ENCODE assay signal across 11 cellular contexts in the genomic region with DNA sequence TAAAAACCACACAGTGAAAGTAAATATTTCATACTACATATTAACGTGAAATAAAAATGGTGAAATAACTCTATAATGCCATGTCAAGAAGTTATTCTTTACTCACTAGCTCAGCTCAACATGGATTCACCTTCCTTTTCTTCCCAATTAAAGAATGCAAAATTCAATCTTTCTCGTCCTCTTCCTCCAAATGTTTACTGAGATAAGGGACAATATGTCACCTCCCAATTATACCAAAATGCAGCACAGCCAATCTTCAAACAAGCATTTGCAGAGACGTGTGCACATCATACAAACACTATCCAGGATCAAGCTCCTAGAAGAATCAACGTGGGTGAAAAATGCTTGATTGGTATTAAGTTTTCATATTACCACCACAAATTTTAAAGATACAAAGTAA. TPM values are rescaled to one million over a fixed set of nuclear protein-coding genes. Genes with fewer than 3 reads are reported as not detected.
A peak's percentile ranks its signal among the peaks of the same experiment; 100 is the strongest.
DNase-seq lines count a peak whose midpoint lies in the region; ATAC-seq and TF ChIP-seq lines count a peak whose summit lies in the region.
"Had no signal": no experiment of that assay in that cellular context is flagged by ENCODE, and none has a peak within 500 bp of the region (broad histone marks: within the 10 kb centered on the region; RNA-seq: fewer than 3 reads in every experiment).

No MANE protein-coding gene starts in this region.

- no peak overlapping the region for H4K91ac ChIP-seq in H9 (ENCODE audit: insufficient read length, low read depth, low read length)
- no peak overlapping the region for H4K91ac ChIP-seq in mesenchymal stem cell (ENCODE audit: low read length)

- peaks cover 0 to 9% (median 2%) of the 10 kb centered on the region in 3 experiments; a peak in 2 of 7 replicates for H3K36me3 Mint-ChIP-seq in H9 (ENCODE audit: insufficient read depth in 1 of 3, low read depth in 3 of 3)
- peaks cover 48% of the 10 kb centered on the region for H3K36me3 Mint-ChIP-seq in activated naive CD8-positive, alpha-beta T cell treated with anti-CD3 and anti-CD28 coated beads for 36 hours

- no peak overlapping the region for H2BK20ac ChIP-seq in H9 (ENCODE audit: low read depth, low read length, poor library complexity, severe bottlenecking)

- H3K4me1 ChIP-seq in H9 (ENCODE audit: insufficient read depth, low read length) = peaks cover 5% of the 10 kb centered on the region; the same call in 1 of the 2 replicates
- peaks cover 7% of the 10 kb centered on the region for H3K4me1 ChIP-seq in mesenchymal stem cell (ENCODE audit: control insufficient read depth, insufficient read depth, low read depth, low read length)
- peaks cover 77% of the 10 kb centered on the region for H3K4me1 ChIP-seq in HAP-1

- no peaks in the 10 kb centered on the region for H4K20me1 ChIP-seq in H9 (ENCODE audit: control insufficient read depth, insufficient read depth, insufficient read length)

- no peaks in the 10 kb centered on the region for H3K27me3 Mint-ChIP-seq in H9 (ENCODE audit: low read depth)
- no peaks in the 10 kb centered on the region for H3K27me3 Mint-ChIP-seq in activated naive CD8-positive, alpha-beta T cell treated with anti-CD3 and anti-CD28 coated beads for 36 hours

- H4K8ac ChIP-seq in H9 (replicated peaks; ENCODE audit: insufficient read length, low read depth, low read length) (no peak overlapping the region), mesenchymal stem cell (ENCODE audit: low read length) (no peak overlapping the region)

- no peak overlapping the region for H4K5ac ChIP-seq in H9 (ENCODE audit: insufficient read length, low read depth, low read length)

- H2AK5ac ChIP-seq in H9 (ENCODE audit: insufficient read length, low read length) = no peak overlapping the region
- no peak overlapping the region for H2AK5ac ChIP-seq in mesenchymal stem cell (ENCODE audit: low read length, severe bottlenecking)

- H3K4ac ChIP-seq in H9 (ENCODE audit: low read depth, low read length) (no peak overlapping the region), mesenchymal stem cell (ENCODE audit: low read depth in 1 of 2, low read length in 2 of 2) (no peak overlapping the region)

- H2BK5ac ChIP-seq in H9 (ENCODE audit: insufficient read length, low read length) (no peak overlapping the region), mesenchymal stem cell (ENCODE audit: low read depth, low read length, poor library complexity, severe bottlenecking) (no peak overlapping the region)

- H2BK15ac ChIP-seq in H9 (ENCODE audit: low read depth, low read length) = no peak overlapping the region
- H2BK15ac ChIP-seq in mesenchymal stem cell (ENCODE audit: low read depth, poor library complexity, severe bottlenecking) = no peak overlapping the region

- H3K27me3 ChIP-seq in H9 (ENCODE audit: insufficient read depth, low read length) (no peaks in the 10 kb centered on the region), mesenchymal stem cell (ENCODE audit: control insufficient read depth in 1 of 2, insufficient read depth in 1 of 2, low read length in 2 of 2) (no peaks in the 10 kb centered on the region), HAP-1 (ENCODE audit: low read depth) (no peaks in the 10 kb centered on the region), MG63 (no peaks in the 10 kb centered on the region)

- TF ChIP-seq CTCF in 22Rv1 (IDR thresholded peaks at IDR 0.05) (no peak), H9 (conservative IDR thresholded peaks at IDR 0.05) (no peak)

- H3K4me3 Mint-ChIP-seq in H9 = no peak overlapping the region
- peak overlapping the region; percentile 67 for H3K4me3 Mint-ChIP-seq in activated naive CD8-positive, alpha-beta T cell treated with anti-CD3 and anti-CD28 coated beads for 36 hours

- no peak overlapping the region for H3K27ac Mint-ChIP-seq in H9
- peak overlapping the region; percentile 98 for H3K27ac Mint-ChIP-seq in activated naive CD8-positive, alpha-beta T cell treated with anti-CD3 and anti-CD28 coated beads for 36 hours

- H3K23me2 ChIP-seq in H9 (ENCODE audit: insufficient read length, low read depth, low read length, poor library complexity, severe bottlenecking) = no peaks in the 10 kb centered on the region

- H3K4me1 Mint-ChIP-seq in H9 = peaks cover 61 to 69% of the 10 kb centered on the region in 2 experiments
- H3K4me1 Mint-ChIP-seq in activated naive CD8-positive, alpha-beta T cell treated with anti-CD3 and anti-CD28 coated beads for 36 hours = peaks cover 88% of the 10 kb centered on the region

- H2AFZ ChIP-seq in H9 (ENCODE audit: low read length) = no peak overlapping the region
- no peak overlapping the region for H2AFZ ChIP-seq in mesenchymal stem cell (ENCODE audit: low read depth, low read length)

- H2BK120ac ChIP-seq in H9 (ENCODE audit: low read depth, low read length, poor library complexity, severe bottlenecking) (no peak overlapping the region), mesenchymal stem cell (ENCODE audit: low read depth, low read length) (no peak overlapping the region)

- H3K4me2 ChIP-seq in H9 (ENCODE audit: insufficient read depth, insufficient read length, low read length) = peak overlapping the region; percentile 29
- H3K4me2 ChIP-seq in mesenchymal stem cell (ENCODE audit: low read length, poor library complexity, severe bottlenecking) = no peak overlapping the region

- H2BK12ac ChIP-seq in H9 (ENCODE audit: insufficient read length, low read depth, low read length) (no peak overlapping the region), mesenchymal stem cell (ENCODE audit: low read length in 2 of 2) (no peak overlapping the region)

- H3K36me3 ChIP-seq in mesenchymal stem cell (ENCODE audit: control insufficient read depth in 1 of 2, insufficient read depth in 2 of 2, low read depth in 1 of 2, low read length in 2 of 2) (peaks cover 0 to 10% of the 10 kb centered on the region in 2 experiments), HAP-1 (replicated peaks) (peaks cover 8% of the 10 kb centered on the region), MG63 (peaks cover 8% of the 10 kb centered on the region)
- H3K36me3 ChIP-seq: WERI-Rb-1 had no signal

- in situ Hi-C loops in HAP-1 (cut with MboI; ENCODE audit: low sequenced_read_pairs) = no loop called here

- no peak overlapping the region for H3T11ph ChIP-seq in H9 (ENCODE audit: low read length)

- H3K27ac ChIP-seq in 22Rv1 = peak overlapping the region; percentile 63
- H3K27ac ChIP-seq in H9 (ENCODE audit: insufficient read length, low read depth, low read length) = no peak overlapping the region
- H3K27ac ChIP-seq in mesenchymal stem cell (ENCODE audit: low read length, poor library complexity, severe bottlenecking) = no peak overlapping the region
- H3K27ac ChIP-seq: WERI-Rb-1 had no signal

- H3K79me1 ChIP-seq in H9 (ENCODE audit: insufficient read depth, low read depth, low read length, poor library complexity, severe bottlenecking) = no peaks in the 10 kb centered on the region
- H3K79me1 ChIP-seq in mesenchymal stem cell (replicated peaks; ENCODE audit: low read length, poor library complexity, severe bottlenecking) = no peaks in the 10 kb centered on the region

- H3K9ac ChIP-seq in H9 (ENCODE audit: extremely low read depth, insufficient read length, low read length) (no peak overlapping the region), mesenchymal stem cell (ENCODE audit: low read length) (peak overlapping the region; percentile 70)

- H3K56ac ChIP-seq in H9 (ENCODE audit: insufficient read length, low read depth, low read length) = no peak overlapping the region

- ATAC-seq in GM18498 (IDR thresholded peaks at IDR 0.05; ENCODE audit: unreplicated experiment) = no peak

- H3K14ac ChIP-seq in H9 (ENCODE audit: insufficient read depth, low read length) = no peak overlapping the region
- no peak overlapping the region for H3K14ac ChIP-seq in mesenchymal stem cell (ENCODE audit: low read length in 2 of 2)

- no peak overlapping the region for H3K18ac ChIP-seq in H9 (ENCODE audit: insufficient read length, low read depth, low read length)
- H3K18ac ChIP-seq in mesenchymal stem cell (ENCODE audit: low read depth in 1 of 2, low read length in 2 of 2) = no peak overlapping the region

- H3K9me3 ChIP-seq in H9 (ENCODE audit: control insufficient read depth, low read depth, low read length) (no peaks in the 10 kb centered on the region), mesenchymal stem cell (ENCODE audit: control insufficient read depth, low read length) (no peaks in the 10 kb centered on the region), HAP-1 (no peaks in the 10 kb centered on the region), MG63 (no peaks in the 10 kb centered on the region)

- H3K79me2 ChIP-seq in H9 (ENCODE audit: insufficient read depth, low read length) = peaks cover 56% of the 10 kb centered on the region

- WGBS in H9 (ENCODE audit: extremely low coverage, insufficient read length, low lambda C conversion rate) = no CpG with 5 or more reads among the region's 4 CpGs
- 88% methylated on average over 2 of the region's 4 CpGs for WGBS in mesenchymal stem cell

- DNase-seq in H9 (no peak), mesenchymal stem cell (no peak), occipital lobe (lab: John Stamatoyannopoulos, UW) (no peak), HAP-1 (ENCODE audit: low spot score in 2 of 2) (no peak), MG63 (no peak)
- DNase-seq in activated naive CD8-positive, alpha-beta T cell treated with anti-CD3 and anti-CD28 coated beads for 36 hours = no peak
- DNase-seq: DMS53, NCI-H2081 treated with DMSO at 0.1 percent for 48 hours, WERI-Rb-1 had no signal

- no peak overlapping the region for H3K23ac ChIP-seq in H9 (ENCODE audit: insufficient read length, low read depth, low read length)
- no peak overlapping the region for H3K23ac ChIP-seq in mesenchymal stem cell (ENCODE audit: low read length in 2 of 2)

- H3K9me3 Mint-ChIP-seq in H9 = no peaks in the 10 kb centered on the region
- H3K9me3 Mint-ChIP-seq in activated naive CD8-positive, alpha-beta T cell treated with anti-CD3 and anti-CD28 coated beads for 36 hours = no peaks in the 10 kb centered on the region

- H3K4me3 ChIP-seq in mesenchymal stem cell (ENCODE audit: insufficient read depth in 1 of 2, low read depth in 1 of 2, low read length in 2 of 2) = peak overlapping the region in 1 of 2 experiments; percentile 65
- no peak overlapping the region for H3K4me3 ChIP-seq in HAP-1
- no peak overlapping the region for H3K4me3 ChIP-seq in MG63

RNA-seq across cellular contexts. Expression of a gene that starts 7.3 kb away (rescaled TPM):
- total RNA-seq in H9 (2021) (191 and 192 TPM in 2 replicates), occipital lobe (551 TPM)
- 100 to 1,000 TPM; 342 to 357 TPM for total RNA-seq in activated naive CD8-positive, alpha-beta T cell treated with anti-CD3 and anti-CD28 coated beads for 36 hours
- 541 TPM for polyA plus RNA-seq in mesenchymal stem cell (2013, experiment 1 of 2)
- 563 TPM for polyA plus RNA-seq in mesenchymal stem cell (2013, experiment 2 of 2)
- total RNA-seq in MG63 (2014; rRNA removed; shearing (Covaris generic); ENCODE audit: low replicate concordance) = 321 and 754 TPM in 2 replicates
